Comparison of ENCODE assay signal across 9 cellular contexts in the genomic region with DNA sequence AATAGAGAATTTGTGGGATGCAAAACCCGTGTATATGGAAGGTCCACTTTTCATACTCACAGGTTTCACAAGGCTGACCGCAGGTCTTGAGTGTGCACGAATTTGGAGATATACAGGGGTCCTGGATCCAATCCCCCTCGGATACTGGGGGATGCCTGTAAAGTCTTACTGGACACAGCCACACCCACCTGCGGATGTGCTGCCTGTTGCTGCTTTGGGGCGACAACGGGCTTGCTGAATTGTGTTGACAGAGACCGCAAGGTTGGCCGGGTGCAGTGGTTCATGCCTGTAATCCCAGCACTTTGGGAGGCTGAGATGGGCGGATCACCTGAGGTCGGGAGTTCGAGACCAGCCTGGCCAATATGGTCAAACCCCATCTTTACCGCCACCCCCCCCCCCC. TPM values are rescaled to one million over a fixed set of nuclear protein-coding genes. Genes with fewer than 3 reads are reported as not detected.
"Had no signal": no experiment of that assay in that cellular context is flagged by ENCODE, and none has a peak within 500 bp of the region (broad histone marks: within the 10 kb centered on the region; RNA-seq: fewer than 3 reads in every experiment).

No MANE protein-coding gene starts in this region.

- H3K4me3 Mint-ChIP-seq: GM23338, H9, HFFc6 had no signal

- H3K27ac Mint-ChIP-seq: GM23338, HFFc6 had no signal

- DNase-seq: GM23248, GOT3, H7, H9, HCEC 1CT, HFFc6 had no signal

- H3K9ac ChIP-seq: GM23248 had no signal

- H3K9me3 Mint-ChIP-seq: GM23338, H9, HFFc6 had no signal

- H3K9me3 ChIP-seq: HAP-1 had no signal

- H3K4me3 ChIP-seq: GM23248, GM23338, HAP-1 had no signal

- H3K27ac ChIP-seq: GM23248 had no signal

- ATAC-seq: GM23338, HCT116 had no signal

RNA-seq across cellular contexts. Expression of gene SSTR2, which starts 21.5 kb away (rescaled TPM):
- total RNA-seq: GM23248 had no signal
